ENCODE assay signal across 12 cellular contexts in genomic region chr2:54595161-54595803, GRCh38.
DNase-seq lines count a peak whose midpoint lies in the region; ATAC-seq and TF ChIP-seq lines count a peak whose summit lies in the region.
"Had no signal": no experiment of that assay in that cellular context is flagged by ENCODE, and none has a peak within 500 bp of the region (broad histone marks: within the 10 kb centered on the region; RNA-seq: fewer than 3 reads in every experiment).

No MANE protein-coding gene starts in this region.

- H3F3A ChIP-seq in Loucy (ENCODE audit: low read depth), result 0 out of 2 replicates have a peak, but pooled peaks cover 2% of the 10 kb centered on the region

- peak overlapping the region; percentile 36 for H3K4me2 ChIP-seq in Loucy (ENCODE audit: low read depth, low read length, poor library complexity, severe bottlenecking)

- DNase-seq in T-helper 2 cell treated with Interferon-gamma antibody and Interleukin-4, amounts not matched to agents 5 μg/mL and 100 μg/mL, for 36 hours (ENCODE audit: low spot score), result no peak
- no peak for DNase-seq in T-helper 2 cell
- no peak for DNase-seq in chondrocyte (ENCODE audit: low spot score)
- no peak for DNase-seq in sigmoid colon
- no peak for DNase-seq in glomerular visceral epithelial cell (ENCODE audit: extremely low spot score)
- DNase-seq: 8988T, cortex of kidney, NCI-H1048 had no signal

- H3K4me1 Mint-ChIP-seq in T-helper 2 cell treated with Interferon-gamma antibody and Interleukin-4, amounts not matched to agents 5 μg/mL and 100 μg/mL, for 36 hours (ENCODE audit: low read depth), result peaks cover 79% of the 10 kb centered on the region
- peaks cover 59% of the 10 kb centered on the region for H3K4me1 Mint-ChIP-seq in chondrocyte (ENCODE audit: low read depth)

- H3K79me2 ChIP-seq in Loucy (ENCODE audit: insufficient read depth, low read length), result peaks cover 100% of the 10 kb centered on the region

- H3K36me3 ChIP-seq in Loucy (ENCODE audit: insufficient read depth, low read length) (peaks cover 40% of the 10 kb centered on the region; the same call in 1 of the 2 replicates), sigmoid colon (peaks cover 0 to 8% (median 4%) of the 10 kb centered on the region in 4 donors)

- peaks cover 58% of the 10 kb centered on the region for H3K36me3 Mint-ChIP-seq in T-helper 2 cell treated with Interferon-gamma antibody and Interleukin-4, amounts not matched to agents 5 μg/mL and 100 μg/mL, for 36 hours (ENCODE audit: low read depth)
- H3K36me3 Mint-ChIP-seq in chondrocyte (ENCODE audit: low read depth), result peaks cover 8% of the 10 kb centered on the region

- no peak overlapping the region for H3K4me3 ChIP-seq in Loucy (ENCODE audit: low read length, poor library complexity, severe bottlenecking)
- H3K4me3 ChIP-seq in sigmoid colon, result no peak overlapping the region

- H4K20me1 ChIP-seq in Loucy (ENCODE audit: insufficient read depth, low read length, poor library complexity, severe bottlenecking), result peaks cover 61% of the 10 kb centered on the region

- H3K4me3 Mint-ChIP-seq in T-helper 2 cell treated with Interferon-gamma antibody and Interleukin-4, amounts not matched to agents 5 μg/mL and 100 μg/mL, for 36 hours, result peak overlapping the region; percentile 81
- H3K4me3 Mint-ChIP-seq in chondrocyte (ENCODE audit: unreplicated experiment), result no peak overlapping the region

- H3K27me3 ChIP-seq in Loucy (ENCODE audit: insufficient read depth, low read length, poor library complexity, severe bottlenecking), result no peaks in the 10 kb centered on the region
- no peaks in the 10 kb centered on the region for H3K27me3 ChIP-seq in sigmoid colon

- ATAC-seq in HG02759 (IDR thresholded peaks at IDR 0.05; ENCODE audit: unreplicated experiment), result no peak
- ATAC-seq in HG03521 (IDR thresholded peaks at IDR 0.05; ENCODE audit: unreplicated experiment), result no peak
- ATAC-seq: SK-N-SH treated with all-trans-retinoic acid at 6 μM for 48 hours had no signal

- intact Hi-C loops in sigmoid colon (cut with DNase I), result no loop called here

- no peak for TF ChIP-seq POLR2A in sigmoid colon (IDR thresholded peaks at IDR 0.05)

- H3K27ac ChIP-seq in sigmoid colon, result peak overlapping the region; percentile 57 to 69 (median 64)

- 96 to 97% methylated on average over 13 of the region's 13 CpGs for whole genome bisulfite sequencing in sigmoid colon, 2 donors

- H3K9me3 Mint-ChIP-seq in T-helper 2 cell treated with Interferon-gamma antibody and Interleukin-4, amounts not matched to agents 5 μg/mL and 100 μg/mL, for 36 hours, result no peaks in the 10 kb centered on the region
- no peaks in the 10 kb centered on the region for H3K9me3 Mint-ChIP-seq in chondrocyte (ENCODE audit: low read depth)

- H3K27ac Mint-ChIP-seq in T-helper 2 cell treated with Interferon-gamma antibody and Interleukin-4, amounts not matched to agents 5 μg/mL and 100 μg/mL, for 36 hours, result peak overlapping the region; percentile 93
- peak overlapping the region; percentile 57 for H3K27ac Mint-ChIP-seq in chondrocyte (ENCODE audit: unreplicated experiment)

- H3K9me3 ChIP-seq in Loucy (ENCODE audit: insufficient read depth, low read depth, low read length) (no peaks in the 10 kb centered on the region), sigmoid colon (no peaks in the 10 kb centered on the region)

- H3K9me2 ChIP-seq in Loucy (replicated peaks; ENCODE audit: low read depth, low read length), result no peaks in the 10 kb centered on the region

- no peak for TF ChIP-seq EP300 in sigmoid colon (IDR thresholded peaks at IDR 0.05)

- no peak overlapping the region for H3K9ac ChIP-seq in Loucy (ENCODE audit: low read depth, low read length, poor library complexity, severe bottlenecking)

- TF ChIP-seq CTCF in Loucy (conservative IDR thresholded peaks at IDR 0.05; ENCODE audit: low read length), result no peak
- TF ChIP-seq CTCF in chondrocyte (IDR thresholded peaks at IDR 0.05), result no peak
- no peak for TF ChIP-seq CTCF in sigmoid colon (IDR thresholded peaks at IDR 0.05)

- no peak overlapping the region for H2AFZ ChIP-seq in Loucy (ENCODE audit: low read length)

- peaks cover 49% of the 10 kb centered on the region for H3K4me1 ChIP-seq in Loucy (ENCODE audit: insufficient read depth, low read length, poor library complexity, severe bottlenecking)
- peaks cover 0 to 55% (median 53%) of the 10 kb centered on the region in 4 donors for H3K4me1 ChIP-seq in sigmoid colon

- H3K27me3 Mint-ChIP-seq in T-helper 2 cell treated with Interferon-gamma antibody and Interleukin-4, amounts not matched to agents 5 μg/mL and 100 μg/mL, for 36 hours (ENCODE audit: low read depth), result no peaks in the 10 kb centered on the region
- no peaks in the 10 kb centered on the region for H3K27me3 Mint-ChIP-seq in chondrocyte (ENCODE audit: low read depth)
